ENCODE assay signal across 8 cellular contexts in genomic region chr1:204127597-204128242, GRCh38.
DNase-seq lines count a peak whose midpoint lies in the region; ATAC-seq lines count a peak whose summit lies in the region.

No MANE protein-coding gene starts in this region.

- ATAC-seq in HG03565 (IDR thresholded peaks at IDR 0.05; ENCODE audit: unreplicated experiment) (no peak), HG03196 (IDR thresholded peaks at IDR 0.05; ENCODE audit: unreplicated experiment) (no peak)

- peak; percentile 19 to 72 for DNase-seq in NCI-H524 (lab: John Stamatoyannopoulos, UW)
- DNase-seq in NCI-H524 treated with DMSO at 0.1 percent for 48 hours (lab: John Stamatoyannopoulos, UW): no peak
- DNase-seq in NAMALWA (ENCODE audit: low spot score): peak; percentile 30
- peak; percentile 51 for DNase-seq in SHP77 treated with DMSO at 0.1 percent for 48 hours (lab: John Stamatoyannopoulos, UW)
- peak; percentile 88 for DNase-seq in epidermal melanocyte (ENCODE audit: insufficient read length, low spot score)
- peak; percentile 60 for DNase-seq in middle frontal gyrus (ENCODE audit: extremely low spot score, low spot score)
